Comparison of ENCODE assay signal across 1 cellular context in the genomic region with DNA sequence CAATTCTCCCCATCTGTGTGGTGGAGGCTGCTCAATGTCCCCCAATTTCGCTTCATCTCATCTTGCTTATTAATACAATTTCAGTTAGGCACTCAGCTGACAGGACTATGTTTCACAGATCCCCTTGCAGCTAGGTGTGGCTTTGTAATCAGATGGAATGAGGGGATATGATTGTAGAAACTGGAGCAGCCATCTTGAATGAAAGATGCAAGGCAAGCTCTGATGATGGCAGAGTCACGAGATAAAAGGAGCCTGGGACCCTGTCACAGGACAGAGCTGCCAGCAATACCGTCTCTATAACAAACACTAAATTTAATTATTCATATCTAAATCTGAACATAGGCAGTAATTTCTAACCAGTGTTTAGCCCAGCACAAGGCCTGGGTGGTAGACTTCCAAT.
TF ChIP-seq lines count a peak whose summit lies in the region.

No MANE protein-coding gene starts in this region.

TF ChIP-seq in IMR-90, 13 proteins besides CTCF, POLR2A, EP300 and RAD21:
- TF ChIP-seq FOS (IDR thresholded peaks at IDR 0.05; ENCODE audit: low read depth, low read length) (no peak), USF2 (IDR thresholded peaks at IDR 0.05; ENCODE audit: low read depth, low read length) (no peak)
